ENCODE assay signal across 17 cellular contexts in genomic region chr17:82967268-82968032, GRCh38.
"Had no signal": no experiment of that assay in that cellular context is flagged by ENCODE, and none has a peak within 500 bp of the region (broad histone marks: within the 10 kb centered on the region; RNA-seq: fewer than 3 reads in every experiment).

No MANE protein-coding gene starts in this region.

- FAIRE-seq: endothelial cell of umbilical vein had no signal

- H3K4me3 ChIP-seq: left lung, tibial nerve had no signal

- H3K4me3 Mint-ChIP-seq: activated CD4-positive, alpha-beta memory T cell treated with anti-CD3 and anti-CD28 coated beads, Interleukin-2, amount 10 ng/mL, durations not matched to agents 7 days and 5 days; activated T-cell treated with anti-CD3 and anti-CD28 coated beads, Interleukin-2, amount 50 U/mL, for 4 hours; natural killer cell had no signal

- ATAC-seq: activated naive CD4-positive, alpha-beta T cell treated with anti-CD3 and anti-CD28 coated beads, Interleukin-2, amount 50 U/mL, for 72 hours; activated T-cell treated with anti-CD3 and anti-CD28 coated beads, Interleukin-2, amount 50 U/mL, for 4 hours; foreskin keratinocyte; left lung; natural killer cell had no signal

- H3K9me3 ChIP-seq: left lung, SK-N-SH, tibial nerve had no signal

- H3K36me3 ChIP-seq: tibial nerve had no signal

- H3K4me1 ChIP-seq: foreskin keratinocyte had no signal

- H3K36me3 Mint-ChIP-seq: activated naive CD4-positive, alpha-beta T cell treated with anti-CD3 and anti-CD28 coated beads, Interleukin-2, amount 50 U/mL, for 72 hours; natural killer cell had no signal

- H3K27me3 Mint-ChIP-seq: activated CD4-positive, alpha-beta memory T cell treated with anti-CD3 and anti-CD28 coated beads, Interleukin-2, amount 10 ng/mL, durations not matched to agents 7 days and 5 days had no signal

- H3K27ac Mint-ChIP-seq: activated CD4-positive, alpha-beta memory T cell treated with anti-CD3 and anti-CD28 coated beads, Interleukin-2, amount 10 ng/mL, durations not matched to agents 7 days and 5 days; activated naive CD4-positive, alpha-beta T cell treated with anti-CD3 and anti-CD28 coated beads, Interleukin-2, amount 50 U/mL, for 72 hours; natural killer cell had no signal

- H3K9me3 Mint-ChIP-seq: activated CD4-positive, alpha-beta memory T cell treated with anti-CD3 and anti-CD28 coated beads, Interleukin-2, amount 10 ng/mL, durations not matched to agents 7 days and 5 days; activated naive CD4-positive, alpha-beta T cell treated with anti-CD3 and anti-CD28 coated beads, Interleukin-2, amount 50 U/mL, for 72 hours; activated T-cell treated with anti-CD3 and anti-CD28 coated beads, Interleukin-2, amount 50 U/mL, for 4 hours; natural killer cell had no signal

- H3K4me2 ChIP-seq: SK-N-SH had no signal

- H3K9ac ChIP-seq: SK-N-SH had no signal

- H3K27ac ChIP-seq: foreskin keratinocyte, left lung, tibial nerve had no signal

- DNase-seq: activated CD4-positive, alpha-beta memory T cell treated with anti-CD3 and anti-CD28 coated beads, Interleukin-2, amount 10 ng/mL, durations not matched to agents 7 days and 5 days; activated CD4-positive, alpha-beta T cell treated with anti-CD3 and anti-CD28 coated beads for 4 hours; activated gamma-delta T cell; activated T-cell treated with anti-CD3 and anti-CD28 coated beads, Interleukin-2, amount 50 U/mL, for 4 hours; foreskin keratinocyte; mammary epithelial cell; natural killer cell; retina; SK-N-SH; stimulated activated CD4-positive, alpha-beta T cell treated with anti-CD3 and anti-CD28 coated beads, Interleukin-2, amount 100 ng/mL, for 48 hours; stimulated activated naive CD4-positive, alpha-beta T cell; T-helper 1 cell; T1000 had no signal

- H3K27me3 ChIP-seq: foreskin keratinocyte, left lung, tibial nerve had no signal
